12 cellular contexts compared by ENCODE assay signal in genomic region chr3:169591983-169592644, GRCh38.
DNase-seq lines count a peak whose midpoint lies in the region; ATAC-seq and TF ChIP-seq lines count a peak whose summit lies in the region.
"Had no signal": no experiment of that assay in that cellular context is flagged by ENCODE, and none has a peak within 500 bp of the region (broad histone marks: within the 10 kb centered on the region; RNA-seq: fewer than 3 reads in every experiment).

No MANE protein-coding gene starts in this region.

- ATAC-seq in GM21717 (IDR thresholded peaks at IDR 0.05; ENCODE audit: unreplicated experiment) (peak; percentile 78), GM18520 (IDR thresholded peaks at IDR 0.05; ENCODE audit: unreplicated experiment) (no peak)

- no peak overlapping the region for H3K4me3 ChIP-seq in left ventricle myocardium inferior

- H3K36me3 ChIP-seq in left ventricle myocardium inferior, result no peaks in the 10 kb centered on the region

- peaks cover 11% of the 10 kb centered on the region for H3K4me1 ChIP-seq in left ventricle myocardium inferior

- H3K9me3 ChIP-seq in left ventricle myocardium inferior (replicated peaks), result no peaks in the 10 kb centered on the region

- no peak for TF ChIP-seq CTCF in left ventricle myocardium inferior (IDR thresholded peaks at IDR 0.05; ENCODE audit: borderline replicate concordance)

- no peaks in the 10 kb centered on the region for H3K27me3 ChIP-seq in left ventricle myocardium inferior (ENCODE audit: low read depth)

- intact Hi-C loops in left ventricle myocardium inferior (cut with micrococcal nuclease), result no loop called here

- peak; percentile 19 for DNase-seq in AG08396 (ENCODE audit: low spot score)
- peak; percentile 5 for DNase-seq in LHCN-M2 (ENCODE audit: low read depth)
- DNase-seq in left ventricle myocardium inferior, result no peak
- no peak for DNase-seq in NCI-H446 treated with DMSO at 0.1 percent for 48 hours (lab: John Stamatoyannopoulos, UW)
- no peak for DNase-seq in kidney glomerular epithelial cell (lab: John Stamatoyannopoulos, UW)
- no peak for DNase-seq in substantia nigra (lab: John Stamatoyannopoulos, UW)
- DNase-seq: activated CD4-positive, alpha-beta T cell treated with anti-CD3 and anti-CD28 coated beads, Interleukin-2, amount 50 U/mL, for 4 hours; activated gamma-delta T cell treated with Interleukin-2 at 50 U/mL for 16 hours; cortex of kidney; NCI-H146 had no signal

- H3K27ac ChIP-seq in left ventricle myocardium inferior (replicated peaks) (peak overlapping the region; percentile 41), substantia nigra (ENCODE audit: low read depth, low read length, poor library complexity, severe bottlenecking) (no peak overlapping the region)

Comparison
In these comparisons a context has a peak if more than half of its experiments do, and no peak if none do; other contexts are left out.
1. DNase-seq: peak in AG08396 (single experiment) and LHCN-M2 (single experiment); none in left ventricle myocardium inferior (single experiment), NCI-H446 treated with DMSO at 0.1 percent for 48 hours (single experiment), kidney glomerular epithelial cell (single experiment) and substantia nigra (0 of 49).